In genomic region chr17:79779661-79780365, GRCh38 we compare ENCODE assay signal across 10 cellular contexts. TPM values are rescaled to one million over a fixed set of nuclear protein-coding genes. Genes with fewer than 3 reads are reported as not detected.
DNase-seq lines count a peak whose midpoint lies in the region; ATAC-seq and TF ChIP-seq lines count a peak whose summit lies in the region.
"Had no signal": no experiment of that assay in that cellular context is flagged by ENCODE, and none has a peak within 500 bp of the region (broad histone marks: within the 10 kb centered on the region; RNA-seq: fewer than 3 reads in every experiment).

No MANE protein-coding gene starts in this region.

- H3K4me3 ChIP-seq in BE2C (ENCODE audit: low read depth, low read length) (peak overlapping the region; percentile 76; the same call in 1 of the 2 replicates), DOHH2 (ENCODE audit: low read length) (peak overlapping the region; percentile 92; the same call in 1 of the 2 replicates), WERI-Rb-1 (ENCODE audit: low read depth, low read length) (peak overlapping the region; percentile 96), mesendoderm (ENCODE audit: low read length) (no peak overlapping the region)

- peaks cover 9% of the 10 kb centered on the region for H3K79me1 ChIP-seq in mesendoderm (ENCODE audit: low read length)

- no peak overlapping the region for H2BK15ac ChIP-seq in mesendoderm (replicated peaks; ENCODE audit: low read depth)

- peak overlapping the region; percentile 88 for H3K56ac ChIP-seq in mesendoderm (ENCODE audit: low read length)

- H4K20me1 ChIP-seq in DOHH2 (ENCODE audit: control insufficient read depth, insufficient read depth, low read depth, low read length), result no peaks in the 10 kb centered on the region; the same call in 1 of the 2 replicates

- H3K18ac ChIP-seq in mesendoderm (ENCODE audit: low read length), result no peak overlapping the region

- H3K4me1 ChIP-seq in BE2C, result peaks cover 7% of the 10 kb centered on the region
- H3K4me1 ChIP-seq in DOHH2 (ENCODE audit: control insufficient read depth, low read length), result peaks cover 38% of the 10 kb centered on the region
- peaks cover 6% of the 10 kb centered on the region for H3K4me1 ChIP-seq in mesendoderm (ENCODE audit: control insufficient read depth, low read depth, low read length)

- H2BK5ac ChIP-seq in mesendoderm (ENCODE audit: low read length), result no peak overlapping the region

- no peaks in the 10 kb centered on the region for H3K27me3 ChIP-seq in BE2C
- H3K27me3 ChIP-seq in DOHH2 (ENCODE audit: control insufficient read depth, low read length), result peaks cover 24% of the 10 kb centered on the region
- H3K27me3 ChIP-seq in WERI-Rb-1 (ENCODE audit: insufficient read depth, low read depth, severe bottlenecking), result no peaks in the 10 kb centered on the region
- no peaks in the 10 kb centered on the region for H3K27me3 ChIP-seq in mesendoderm (ENCODE audit: insufficient read depth, low read length, poor library complexity)

- H3K79me2 ChIP-seq in DOHH2 (ENCODE audit: control insufficient read depth, low read length), result peaks cover 17% of the 10 kb centered on the region
- H3K79me2 ChIP-seq in mesendoderm (ENCODE audit: control insufficient read depth, insufficient read depth, low read length), result peaks cover 2% of the 10 kb centered on the region

- WGBS in mesendoderm (ENCODE audit: extremely low coverage, insufficient coverage, low lambda C conversion rate), result no CpG with 5 or more reads among the region's 10 CpGs

- peak overlapping the region; percentile 87 for H3K9ac ChIP-seq in mesendoderm (ENCODE audit: low read length)

- no peaks in the 10 kb centered on the region for H3K9me2 ChIP-seq in DOHH2 (replicated peaks; ENCODE audit: control insufficient read depth, low read length)

- no peak for TF ChIP-seq CTCF in BE2C (IDR thresholded peaks at IDR 0.05; ENCODE audit: low read depth, low read length)
- TF ChIP-seq CTCF in DOHH2 (IDR thresholded peaks at IDR 0.05; ENCODE audit: low read depth, low read length, poor library complexity, severe bottlenecking), result no peak
- no peak for TF ChIP-seq CTCF in WERI-Rb-1 (IDR thresholded peaks at IDR 0.05; ENCODE audit: low read depth, low read length)

- H3F3A ChIP-seq in DOHH2 (ENCODE audit: control insufficient read depth, insufficient read depth), result no peaks in the 10 kb centered on the region

- no peak overlapping the region for H3K27ac ChIP-seq in DOHH2 (ENCODE audit: low read depth, low read length)
- H3K27ac ChIP-seq in WERI-Rb-1, result no peak overlapping the region; the same call in 1 of the 2 replicates
- H3K27ac ChIP-seq in mesendoderm (ENCODE audit: low read depth, low read length), result no peak overlapping the region

- no peak overlapping the region for H2BK120ac ChIP-seq in mesendoderm (ENCODE audit: low read depth, low read length)

- no peak overlapping the region for H4K5ac ChIP-seq in mesendoderm (ENCODE audit: low read length)

- DNase-seq in BE2C, result no peak
- DNase-seq in WERI-Rb-1, result no peak
- no peak for DNase-seq in mesendoderm
- no peak for DNase-seq in activated gamma-delta T cell (lab: John Stamatoyannopoulos, UW)
- no peak for DNase-seq in DMS79 treated with DMSO at 0.1 percent for 48 hours (lab: John Stamatoyannopoulos, UW)
- DNase-seq in NCI-H345 treated with DMSO at 0.1 percent for 48 hours (lab: John Stamatoyannopoulos, UW; ENCODE audit: unreplicated experiment), result no peak
- DNase-seq: cortex of kidney, NCI-H524 treated with DMSO at 0.1 percent for 48 hours had no signal

- ATAC-seq in HG03095 (IDR thresholded peaks at IDR 0.05; ENCODE audit: unreplicated experiment), result no peak

- no peak overlapping the region for H3K23ac ChIP-seq in mesendoderm (ENCODE audit: low read length)

- H3K36me3 ChIP-seq in BE2C (peaks cover 43% of the 10 kb centered on the region), DOHH2 (ENCODE audit: control insufficient read depth, low read length) (peaks cover 41% of the 10 kb centered on the region), WERI-Rb-1 (peaks cover 62% of the 10 kb centered on the region), mesendoderm (ENCODE audit: control insufficient read depth, insufficient read depth, low read length) (peaks cover 1% of the 10 kb centered on the region)

- no peaks in the 10 kb centered on the region for H3K9me3 ChIP-seq in BE2C
- H3K9me3 ChIP-seq in DOHH2 (ENCODE audit: control insufficient read depth, insufficient read depth, low read length), result no peaks in the 10 kb centered on the region
- no peaks in the 10 kb centered on the region for H3K9me3 ChIP-seq in WERI-Rb-1 (ENCODE audit: severe bottlenecking)

- H3K4me2 ChIP-seq in DOHH2 (ENCODE audit: low read length) (peak overlapping the region; percentile 89; the same call in 1 of the 2 replicates), mesendoderm (ENCODE audit: low read length) (no peak overlapping the region)

- H2AK5ac ChIP-seq in mesendoderm (ENCODE audit: low read length), result no peak overlapping the region

- no peak overlapping the region for H3K4ac ChIP-seq in mesendoderm (ENCODE audit: low read depth, low read length)

- H4K8ac ChIP-seq in mesendoderm (ENCODE audit: low read depth, low read length), result no peak overlapping the region

RNA-seq across cellular contexts. Expression of gene CBX2, which starts 1.9 kb away (rescaled TPM):
- 46.9 TPM for polyA plus RNA-seq in BE2C (2012; ENCODE audit: insufficient read depth, insufficient read length, low read depth)
- 25.1 TPM for polyA plus RNA-seq in mesendoderm (2013, experiment 1 of 2)
- polyA plus RNA-seq in mesendoderm (2013, experiment 2 of 2), result 25.0 TPM

RNA-seq across cellular contexts. Expression of gene CBX8, which starts 17.1 kb away (rescaled TPM):
- 54.5 TPM for polyA plus RNA-seq in BE2C (2012; ENCODE audit: insufficient read depth, insufficient read length, low read depth)
- 0.17 TPM for polyA plus RNA-seq in mesendoderm (2013, experiment 1 of 2)
- polyA plus RNA-seq in mesendoderm (2013, experiment 2 of 2), result 0.34 TPM

RNA-seq across cellular contexts. Expression of gene ENPP7, which starts 49.1 kb away (rescaled TPM):
- polyA plus RNA-seq in BE2C (2012; ENCODE audit: insufficient read depth, insufficient read length, low read depth), result not detected
- polyA plus RNA-seq in mesendoderm (2013, experiment 1 of 2), result not detected
- not detected for polyA plus RNA-seq in mesendoderm (2013, experiment 2 of 2)

RNA-seq across cellular contexts. Expression of gene CBX4, which starts 59.4 kb away (rescaled TPM):
- polyA plus RNA-seq in BE2C (2012; ENCODE audit: insufficient read depth, insufficient read length, low read depth), result 226 TPM
- polyA plus RNA-seq in mesendoderm (2013, experiment 1 of 2), result 3.7 TPM
- polyA plus RNA-seq in mesendoderm (2013, experiment 2 of 2), result 3.6 TPM
